ENCODE assay signal across 1 cellular context in the genomic region with DNA sequence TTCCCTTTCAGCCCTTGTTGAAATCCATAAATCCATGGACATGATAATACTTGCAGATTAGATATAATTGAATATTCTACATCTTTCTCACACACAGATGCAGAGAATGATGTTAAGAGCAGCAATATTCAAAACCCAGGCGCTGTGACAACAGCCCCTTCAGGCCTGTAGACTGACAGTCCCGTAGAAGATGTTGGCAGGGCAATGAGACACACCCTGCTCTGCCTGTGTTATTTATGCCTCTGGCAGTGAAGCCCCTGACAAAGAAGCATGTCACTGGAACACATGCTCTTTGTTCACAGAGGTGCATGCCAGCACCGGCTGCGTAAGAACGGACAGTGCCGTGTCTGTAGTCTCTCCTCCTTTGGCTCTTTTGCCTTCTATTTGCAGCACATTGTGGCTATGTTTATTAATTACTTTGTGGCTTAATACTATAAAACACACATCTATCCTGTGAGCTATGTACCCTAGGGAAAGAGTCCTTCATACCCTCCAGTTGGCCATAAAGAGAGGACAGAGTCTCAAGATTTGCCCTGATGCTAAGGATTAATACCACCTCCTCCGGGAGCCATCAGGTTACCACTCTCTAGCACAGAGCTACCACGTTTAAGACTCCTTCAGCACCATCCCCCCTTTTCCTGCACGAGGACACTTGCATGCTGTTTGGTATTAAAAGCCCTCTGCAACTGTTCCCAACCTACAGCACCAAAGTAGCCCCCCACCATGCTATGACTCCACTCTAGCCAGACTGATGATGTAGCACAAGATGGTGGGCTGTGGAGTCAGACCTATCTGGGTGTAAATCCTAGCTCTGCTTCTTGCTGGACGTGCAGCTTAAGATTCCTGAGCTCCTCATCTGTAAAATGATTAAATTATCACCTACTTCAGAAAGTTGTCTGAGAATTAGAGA.
TF ChIP-seq lines count a peak whose summit lies in the region.

No MANE protein-coding gene starts in this region.

TF ChIP-seq in K562, 482 proteins besides CTCF, POLR2A, EP300 and RAD21 (continued from another document and continues in another):
- peak; percentile 17; the same call in 1 of the 2 replicates for TF ChIP-seq JUND (IDR thresholded peaks at IDR 0.05; ENCODE audit: borderline replicate concordance, low read depth, low read length)
- TF ChIP-seq JUND (tag; IDR thresholded peaks at IDR 0.05; ENCODE audit: borderline replicate concordance, low read depth, low read length), result peak; percentile 15; the same call in 1 of the 3 replicates
- TF ChIP-seq EWSR1 (IDR thresholded peaks at IDR 0.05; ENCODE audit: borderline replicate concordance, low read depth, partially characterized antibody), result no peak
- TF ChIP-seq WHSC1 (IDR thresholded peaks at IDR 0.05; ENCODE audit: low read length), result peak; percentile 36
- TF ChIP-seq ZNF583 (CRISPR knock-in tag; IDR thresholded peaks at IDR 0.05), result 0 out of 2 replicates have a peak, but pooled peaks have one; percentile 8
- peak; percentile 35; the same call in 1 of the 2 replicates for TF ChIP-seq SP1 (CRISPR knock-in tag; IDR thresholded peaks at IDR 0.05)
- no peak for TF ChIP-seq NCOA4 (IDR thresholded peaks at IDR 0.05; ENCODE audit: partially characterized antibody)
- TF ChIP-seq EHMT2 (IDR thresholded peaks at IDR 0.05), result peak; percentile 66; the same call in 1 of the 2 replicates
- TF ChIP-seq MTF1 (CRISPR knock-in tag; IDR thresholded peaks at IDR 0.05; ENCODE audit: borderline replicate concordance), result 0 out of 2 replicates have a peak, but pooled peaks have one; percentile 33
- TF ChIP-seq NR4A1 (CRISPR knock-in tag; IDR thresholded peaks at IDR 0.05), result peak; percentile 52; the same call in 1 of the 2 replicates
- peak; percentile 82 for TF ChIP-seq NR4A1 (tag; IDR thresholded peaks at IDR 0.05)
- TF ChIP-seq, protein P1, sequence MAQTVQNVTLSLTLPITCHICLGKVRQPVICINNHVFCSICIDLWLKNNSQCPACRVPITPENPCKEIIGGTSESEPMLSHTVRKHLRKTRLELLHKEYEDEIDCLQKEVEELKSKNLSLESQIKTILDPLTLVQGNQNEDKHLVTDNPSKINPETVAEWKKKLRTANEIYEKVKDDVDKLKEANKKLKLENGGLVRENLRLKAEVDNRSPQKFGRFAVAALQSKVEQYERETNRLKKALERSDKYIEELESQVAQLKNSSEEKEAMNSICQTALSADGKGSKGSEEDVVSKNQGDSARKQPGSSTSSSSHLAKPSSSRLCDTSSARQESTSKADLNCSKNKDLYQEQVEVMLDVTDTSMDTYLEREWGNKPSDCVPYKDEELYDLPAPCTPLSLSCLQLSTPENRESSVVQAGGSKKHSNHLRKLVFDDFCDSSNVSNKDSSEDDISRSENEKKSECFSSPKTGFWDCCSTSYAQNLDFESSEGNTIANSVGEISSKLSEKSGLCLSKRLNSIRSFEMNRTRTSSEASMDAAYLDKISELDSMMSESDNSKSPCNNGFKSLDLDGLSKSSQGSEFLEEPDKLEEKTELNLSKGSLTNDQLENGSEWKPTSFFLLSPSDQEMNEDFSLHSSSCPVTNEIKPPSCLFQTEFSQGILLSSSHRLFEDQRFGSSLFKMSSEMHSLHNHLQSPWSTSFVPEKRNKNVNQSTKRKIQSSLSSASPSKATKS (CRISPR knock-in tag; IDR thresholded peaks at IDR 0.05), result no peak
- TF ChIP-seq YY1 (IDR thresholded peaks at IDR 0.05; ENCODE audit: borderline replicate concordance in 1 of 3, control insufficient read depth in 1 of 3, extremely low read depth in 1 of 3, insufficient read depth in 3 of 3, insufficient read length in 1 of 3, insufficient replicate concordance in 2 of 3, low read depth in 1 of 3, low read length in 2 of 3), result peak in 2 of 3 experiments; percentile 20 to 81
- peak; percentile 69; the same call in 1 of the 2 replicates for TF ChIP-seq ZNF561 (CRISPR knock-in tag; conservative IDR thresholded peaks at IDR 0.05)
- TF ChIP-seq RHOXF2B (CRISPR knock-in tag; conservative IDR thresholded peaks at IDR 0.05), result 0 out of 2 replicates have a peak, but pooled peaks have one; percentile 43
- TF ChIP-seq PTRF (tag; IDR thresholded peaks at IDR 0.05), result no peak
- TF ChIP-seq ZBTB26 (CRISPR knock-in tag; IDR thresholded peaks at IDR 0.05), result no peak
- TF ChIP-seq FOXA1 (IDR thresholded peaks at IDR 0.05; ENCODE audit: borderline replicate concordance), result no peak
- no peak for TF ChIP-seq CBX2 (IDR thresholded peaks at IDR 0.05; ENCODE audit: insufficient read depth, low read length, poor library complexity, severe bottlenecking)
- peak; percentile 52; the same call in 1 of the 2 replicates for TF ChIP-seq ZSCAN29 (IDR thresholded peaks at IDR 0.05)
- no peak for TF ChIP-seq HDAC3 (IDR thresholded peaks at IDR 0.05; ENCODE audit: borderline replicate concordance, partially characterized antibody)
- peak in 1 of 2 experiments; percentile 1; a peak in 2 of 4 replicates for TF ChIP-seq MAZ (CRISPR knock-in tag; conservative IDR thresholded peaks at IDR 0.05 in 1 of 2, IDR thresholded peaks at IDR 0.05 in 1 of 2)
- TF ChIP-seq, protein P2, sequence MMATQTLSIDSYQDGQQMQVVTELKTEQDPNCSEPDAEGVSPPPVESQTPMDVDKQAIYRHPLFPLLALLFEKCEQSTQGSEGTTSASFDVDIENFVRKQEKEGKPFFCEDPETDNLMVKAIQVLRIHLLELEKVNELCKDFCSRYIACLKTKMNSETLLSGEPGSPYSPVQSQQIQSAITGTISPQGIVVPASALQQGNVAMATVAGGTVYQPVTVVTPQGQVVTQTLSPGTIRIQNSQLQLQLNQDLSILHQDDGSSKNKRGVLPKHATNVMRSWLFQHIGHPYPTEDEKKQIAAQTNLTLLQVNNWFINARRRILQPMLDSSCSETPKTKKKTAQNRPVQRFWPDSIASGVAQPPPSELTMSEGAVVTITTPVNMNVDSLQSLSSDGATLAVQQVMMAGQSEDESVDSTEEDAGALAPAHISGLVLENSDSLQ (IDR thresholded peaks at IDR 0.05), result peak; percentile 83
- TF ChIP-seq BMI1 (IDR thresholded peaks at IDR 0.05; ENCODE audit: low read length), result no peak
- TF ChIP-seq THRAP3 (IDR thresholded peaks at IDR 0.05; ENCODE audit: borderline replicate concordance), result no peak
- TF ChIP-seq U2AF1 (optimal IDR thresholded peaks at IDR 0.05; ENCODE audit: low read depth, low read length), result no peak
- TF ChIP-seq, protein P3, sequence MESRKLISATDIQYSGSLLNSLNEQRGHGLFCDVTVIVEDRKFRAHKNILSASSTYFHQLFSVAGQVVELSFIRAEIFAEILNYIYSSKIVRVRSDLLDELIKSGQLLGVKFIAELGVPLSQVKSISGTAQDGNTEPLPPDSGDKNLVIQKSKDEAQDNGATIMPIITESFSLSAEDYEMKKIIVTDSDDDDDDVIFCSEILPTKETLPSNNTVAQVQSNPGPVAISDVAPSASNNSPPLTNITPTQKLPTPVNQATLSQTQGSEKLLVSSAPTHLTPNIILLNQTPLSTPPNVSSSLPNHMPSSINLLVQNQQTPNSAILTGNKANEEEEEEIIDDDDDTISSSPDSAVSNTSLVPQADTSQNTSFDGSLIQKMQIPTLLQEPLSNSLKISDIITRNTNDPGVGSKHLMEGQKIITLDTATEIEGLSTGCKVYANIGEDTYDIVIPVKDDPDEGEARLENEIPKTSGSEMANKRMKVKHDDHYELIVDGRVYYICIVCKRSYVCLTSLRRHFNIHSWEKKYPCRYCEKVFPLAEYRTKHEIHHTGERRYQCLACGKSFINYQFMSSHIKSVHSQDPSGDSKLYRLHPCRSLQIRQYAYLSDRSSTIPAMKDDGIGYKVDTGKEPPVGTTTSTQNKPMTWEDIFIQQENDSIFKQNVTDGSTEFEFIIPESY (CRISPR knock-in tag; IDR thresholded peaks at IDR 0.05), result no peak
- peak in 1 of 2 experiments; percentile 66; a peak in 1 of 4 replicates for TF ChIP-seq ZNF639 (CRISPR knock-in tag; conservative IDR thresholded peaks at IDR 0.05 in 1 of 2, IDR thresholded peaks at IDR 0.05 in 1 of 2)
- no peak for TF ChIP-seq PREB (CRISPR knock-in tag; IDR thresholded peaks at IDR 0.05)
- TF ChIP-seq, protein P4, sequence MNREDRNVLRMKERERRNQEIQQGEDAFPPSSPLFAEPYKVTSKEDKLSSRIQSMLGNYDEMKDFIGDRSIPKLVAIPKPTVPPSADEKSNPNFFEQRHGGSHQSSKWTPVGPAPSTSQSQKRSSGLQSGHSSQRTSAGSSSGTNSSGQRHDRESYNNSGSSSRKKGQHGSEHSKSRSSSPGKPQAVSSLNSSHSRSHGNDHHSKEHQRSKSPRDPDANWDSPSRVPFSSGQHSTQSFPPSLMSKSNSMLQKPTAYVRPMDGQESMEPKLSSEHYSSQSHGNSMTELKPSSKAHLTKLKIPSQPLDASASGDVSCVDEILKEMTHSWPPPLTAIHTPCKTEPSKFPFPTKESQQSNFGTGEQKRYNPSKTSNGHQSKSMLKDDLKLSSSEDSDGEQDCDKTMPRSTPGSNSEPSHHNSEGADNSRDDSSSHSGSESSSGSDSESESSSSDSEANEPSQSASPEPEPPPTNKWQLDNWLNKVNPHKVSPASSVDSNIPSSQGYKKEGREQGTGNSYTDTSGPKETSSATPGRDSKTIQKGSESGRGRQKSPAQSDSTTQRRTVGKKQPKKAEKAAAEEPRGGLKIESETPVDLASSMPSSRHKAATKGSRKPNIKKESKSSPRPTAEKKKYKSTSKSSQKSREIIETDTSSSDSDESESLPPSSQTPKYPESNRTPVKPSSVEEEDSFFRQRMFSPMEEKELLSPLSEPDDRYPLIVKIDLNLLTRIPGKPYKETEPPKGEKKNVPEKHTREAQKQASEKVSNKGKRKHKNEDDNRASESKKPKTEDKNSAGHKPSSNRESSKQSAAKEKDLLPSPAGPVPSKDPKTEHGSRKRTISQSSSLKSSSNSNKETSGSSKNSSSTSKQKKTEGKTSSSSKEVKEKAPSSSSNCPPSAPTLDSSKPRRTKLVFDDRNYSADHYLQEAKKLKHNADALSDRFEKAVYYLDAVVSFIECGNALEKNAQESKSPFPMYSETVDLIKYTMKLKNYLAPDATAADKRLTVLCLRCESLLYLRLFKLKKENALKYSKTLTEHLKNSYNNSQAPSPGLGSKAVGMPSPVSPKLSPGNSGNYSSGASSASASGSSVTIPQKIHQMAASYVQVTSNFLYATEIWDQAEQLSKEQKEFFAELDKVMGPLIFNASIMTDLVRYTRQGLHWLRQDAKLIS (CRISPR knock-in tag; IDR thresholded peaks at IDR 0.05), result no peak
- TF ChIP-seq, protein P5, sequence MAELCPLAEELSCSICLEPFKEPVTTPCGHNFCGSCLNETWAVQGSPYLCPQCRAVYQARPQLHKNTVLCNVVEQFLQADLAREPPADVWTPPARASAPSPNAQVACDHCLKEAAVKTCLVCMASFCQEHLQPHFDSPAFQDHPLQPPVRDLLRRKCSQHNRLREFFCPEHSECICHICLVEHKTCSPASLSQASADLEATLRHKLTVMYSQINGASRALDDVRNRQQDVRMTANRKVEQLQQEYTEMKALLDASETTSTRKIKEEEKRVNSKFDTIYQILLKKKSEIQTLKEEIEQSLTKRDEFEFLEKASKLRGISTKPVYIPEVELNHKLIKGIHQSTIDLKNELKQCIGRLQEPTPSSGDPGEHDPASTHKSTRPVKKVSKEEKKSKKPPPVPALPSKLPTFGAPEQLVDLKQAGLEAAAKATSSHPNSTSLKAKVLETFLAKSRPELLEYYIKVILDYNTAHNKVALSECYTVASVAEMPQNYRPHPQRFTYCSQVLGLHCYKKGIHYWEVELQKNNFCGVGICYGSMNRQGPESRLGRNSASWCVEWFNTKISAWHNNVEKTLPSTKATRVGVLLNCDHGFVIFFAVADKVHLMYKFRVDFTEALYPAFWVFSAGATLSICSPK (IDR thresholded peaks at IDR 0.05; ENCODE audit: borderline replicate concordance), result no peak
- peak; percentile 84 for TF ChIP-seq ZNF592 (IDR thresholded peaks at IDR 0.05)
